Comparison of ENCODE assay signal across 1 cellular context in the genomic region with DNA sequence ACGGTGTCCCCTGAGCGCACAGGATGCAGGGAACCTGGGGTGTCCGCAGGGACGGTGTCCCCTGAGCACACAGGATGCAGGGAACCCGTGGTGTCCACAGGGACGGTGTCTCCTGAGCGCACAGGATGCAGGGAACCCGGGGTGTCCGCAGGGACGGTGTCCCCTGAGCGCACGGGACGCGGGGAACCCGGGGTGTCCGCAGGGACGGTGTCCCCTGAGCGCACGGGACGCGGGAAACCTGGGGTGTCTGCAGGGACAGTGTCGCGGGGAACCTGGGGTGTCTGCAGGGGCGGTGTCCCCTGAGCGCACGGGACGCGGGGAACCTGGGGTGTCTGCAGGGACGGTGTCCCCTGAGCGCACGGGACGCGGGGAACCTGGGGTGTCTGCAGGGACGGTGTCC. TPM values are rescaled to one million over a fixed set of nuclear protein-coding genes. Genes with fewer than 3 reads are reported as not detected.
"Had no signal": no experiment of that assay in that cellular context is flagged by ENCODE, and none has a peak within 500 bp of the region (broad histone marks: within the 10 kb centered on the region; RNA-seq: fewer than 3 reads in every experiment).

No MANE protein-coding gene starts in this region.

RNA-seq across cellular contexts. Expression of a gene that starts 47.6 kb away (rescaled TPM):
- total RNA-seq: HT1080 had no signal
